11 cellular contexts compared by ENCODE assay signal in the genomic region with DNA sequence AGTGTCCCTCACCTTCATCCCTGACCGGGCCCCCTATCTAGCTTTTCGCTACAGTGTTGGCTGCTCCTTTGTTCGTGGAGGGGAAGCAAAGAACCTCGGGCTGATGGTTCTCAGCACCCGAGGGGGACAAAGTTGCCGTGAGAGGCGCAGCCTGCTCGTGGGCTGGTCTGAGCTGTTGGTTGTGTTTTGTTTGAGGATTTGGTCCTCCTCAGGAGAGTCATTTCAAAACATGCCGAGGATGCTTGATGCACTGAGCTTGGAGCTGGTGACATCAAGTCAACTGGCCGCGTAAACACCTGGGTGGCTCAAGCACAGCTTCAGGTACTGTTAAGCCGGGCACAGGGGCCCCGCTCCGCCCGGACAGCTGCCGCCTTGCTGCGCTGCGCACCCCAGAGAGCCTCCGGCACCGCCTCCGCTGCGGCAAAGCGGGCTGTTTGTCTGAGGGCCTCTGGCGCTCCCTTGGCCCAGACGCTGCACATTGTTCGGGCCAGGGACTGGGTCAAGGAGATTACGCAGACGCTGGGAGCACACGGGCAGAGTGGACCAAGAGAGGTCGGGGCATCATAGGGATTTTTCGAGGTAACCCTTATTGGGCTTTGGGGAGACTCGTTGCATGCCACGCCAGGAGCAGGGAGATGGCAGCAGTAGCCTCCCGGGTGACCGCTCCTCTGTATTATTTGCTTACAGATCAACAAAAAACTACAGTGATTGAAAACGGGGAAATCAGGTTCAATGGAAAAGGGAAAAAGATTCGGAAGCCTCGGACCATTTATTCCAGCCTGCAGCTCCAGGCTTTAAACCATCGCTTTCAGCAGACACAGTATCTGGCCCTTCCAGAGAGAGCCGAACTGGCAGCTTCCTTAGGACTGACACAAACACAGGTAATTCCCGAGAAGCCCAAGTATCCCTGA. TPM values are rescaled to one million over a fixed set of nuclear protein-coding genes. Genes with fewer than 3 reads are reported as not detected.
DNase-seq lines count a peak whose midpoint lies in the region; ATAC-seq and TF ChIP-seq lines count a peak whose summit lies in the region.
"Had no signal": no experiment of that assay in that cellular context is flagged by ENCODE, and none has a peak within 500 bp of the region (broad histone marks: within the 10 kb centered on the region; RNA-seq: fewer than 3 reads in every experiment).

No MANE protein-coding gene starts in this region.

- H3K27ac Mint-ChIP-seq in MCF 10A (ENCODE audit: low read depth, unreplicated experiment) (no peak overlapping the region), memory B cell (no peak overlapping the region), type B pancreatic cell (peak overlapping the region; percentile 90)
- no peak overlapping the region for H3K27ac Mint-ChIP-seq in activated CD4-positive, alpha-beta memory T cell treated with anti-CD3 and anti-CD28 coated beads, Interleukin-2, amount 10 ng/mL, durations not matched to agents 7 days and 5 days

- intact Hi-C loops in MCF 10A (cut with micrococcal nuclease): no loop called here
- intact Hi-C loops in mammary epithelial cell (cut with micrococcal nuclease): no loop called here
- intact Hi-C loops in adrenal gland (cut with DNase I): no loop called here

- dilution Hi-C loops in mammary epithelial cell (cut with HindIII; ENCODE audit: low sequenced_read_pairs): no loop called here

- WGBS in mammary epithelial cell (ENCODE audit: low coverage, missing lambda C conversion rate): 85% methylated on average over 26 of the region's 41 CpGs
- 27 to 38% (median 34%) methylated on average over 31 to 41 of the region's 41 CpGs for WGBS in adrenal gland, 4 donors

- H3K4me1 Mint-ChIP-seq in MCF 10A (ENCODE audit: insufficient read depth, unreplicated experiment) (no peaks in the 10 kb centered on the region), memory B cell (peaks cover 4% of the 10 kb centered on the region), type B pancreatic cell (ENCODE audit: unreplicated experiment) (peaks cover 9% of the 10 kb centered on the region)
- peaks cover 9% of the 10 kb centered on the region for H3K4me1 Mint-ChIP-seq in activated CD4-positive, alpha-beta memory T cell treated with anti-CD3 and anti-CD28 coated beads, Interleukin-2, amount 10 ng/mL, durations not matched to agents 7 days and 5 days

- POLR2A ChIA-PET in MCF 10A (lab: Yijun Ruan, JAX): no interaction called here
- POLR2A ChIA-PET in activated CD4-positive, alpha-beta memory T cell treated with anti-CD3 and anti-CD28 coated beads, Interleukin-2, amount 10 ng/mL, durations not matched to agents 7 days and 5 days (lab: Charles Lee): no interaction called here

- DNase-seq in MCF 10A (ENCODE audit: unreplicated experiment) (no peak), mammary epithelial cell (no peak), memory B cell (ENCODE audit: low spot score in 2 of 2) (no peak), type B pancreatic cell (ENCODE audit: extremely low spot score, unreplicated experiment) (no peak), adrenal gland (no peak), GM20000 (ENCODE audit: low spot score) (no peak)
- DNase-seq in activated CD4-positive, alpha-beta memory T cell treated with anti-CD3 and anti-CD28 coated beads, Interleukin-2, amount 10 ng/mL, durations not matched to agents 7 days and 5 days: no peak
- DNase-seq in stimulated activated naive CD4-positive, alpha-beta T cell treated with Interleukin-2 at 50 U/mL for 16 hours (lab: John Stamatoyannopoulos, UW): no peak
- DNase-seq: COR-L47, NCI-H1436, Right ventricle myocardium superior had no signal

- H3K79me2 ChIP-seq in mammary epithelial cell (ENCODE audit: insufficient read depth, low read length): no peaks in the 10 kb centered on the region

- H3K36me3 ChIP-seq in mammary epithelial cell (ENCODE audit: insufficient read depth, low read length): no peaks in the 10 kb centered on the region
- no peaks in the 10 kb centered on the region for H3K36me3 ChIP-seq in adrenal gland (replicated peaks in 1 of 2)

- no peaks in the 10 kb centered on the region for H4K20me1 ChIP-seq in mammary epithelial cell (ENCODE audit: insufficient read depth, low read length)

- H3K9me3 ChIP-seq in mammary epithelial cell (replicated peaks; ENCODE audit: insufficient read depth, low read length) (peaks cover 5% of the 10 kb centered on the region), adrenal gland (replicated peaks in 1 of 3) (no peaks in the 10 kb centered on the region)

- peaks cover 48% of the 10 kb centered on the region for H3K27me3 Mint-ChIP-seq in MCF 10A (ENCODE audit: insufficient read depth, unreplicated experiment)
- H3K27me3 Mint-ChIP-seq in activated CD4-positive, alpha-beta memory T cell treated with anti-CD3 and anti-CD28 coated beads, Interleukin-2, amount 10 ng/mL, durations not matched to agents 7 days and 5 days: peaks cover 82% of the 10 kb centered on the region
- peaks cover 30% of the 10 kb centered on the region for H3K27me3 Mint-ChIP-seq in memory B cell
- peaks cover 90% of the 10 kb centered on the region for H3K27me3 Mint-ChIP-seq in type B pancreatic cell

- H3K27me3 ChIP-seq in mammary epithelial cell (ENCODE audit: insufficient read depth, low read length): peaks cover 43% of the 10 kb centered on the region
- H3K27me3 ChIP-seq in adrenal gland: peaks cover 96% of the 10 kb centered on the region

- H3K9me3 Mint-ChIP-seq in MCF 10A (ENCODE audit: unreplicated experiment) (no peaks in the 10 kb centered on the region), memory B cell (no peaks in the 10 kb centered on the region), type B pancreatic cell (no peaks in the 10 kb centered on the region)
- peaks cover 2% of the 10 kb centered on the region for H3K9me3 Mint-ChIP-seq in activated CD4-positive, alpha-beta memory T cell treated with anti-CD3 and anti-CD28 coated beads, Interleukin-2, amount 10 ng/mL, durations not matched to agents 7 days and 5 days

- TF ChIP-seq POLR2A in adrenal gland (IDR thresholded peaks at IDR 0.05): no peak

- H3K4me1 ChIP-seq in mammary epithelial cell (ENCODE audit: insufficient read depth, low read length) (peaks cover 7% of the 10 kb centered on the region), adrenal gland (replicated peaks in 1 of 2) (peaks cover 0 to 11% of the 10 kb centered on the region in 2 donors)

- H3K36me3 Mint-ChIP-seq in MCF 10A (ENCODE audit: insufficient read depth, unreplicated experiment): no peaks in the 10 kb centered on the region
- H3K36me3 Mint-ChIP-seq in activated CD4-positive, alpha-beta memory T cell treated with anti-CD3 and anti-CD28 coated beads, Interleukin-2, amount 10 ng/mL, durations not matched to agents 7 days and 5 days (ENCODE audit: low read depth): peaks cover 4% of the 10 kb centered on the region
- H3K36me3 Mint-ChIP-seq in memory B cell: no peaks in the 10 kb centered on the region
- H3K36me3 Mint-ChIP-seq in type B pancreatic cell: peaks cover 19% of the 10 kb centered on the region

- BruUV-seq in MCF 10A (replicated peaks; lab: Mats Ljungman, UMichigan): no TSS peak
- BruUV-seq in mammary epithelial cell (replicated peaks; lab: Mats Ljungman, UMichigan): no TSS peak

- no peak overlapping the region for H3K4me2 ChIP-seq in mammary epithelial cell (ENCODE audit: insufficient read depth, low read depth, low read length)

- no peak overlapping the region for H2AFZ ChIP-seq in mammary epithelial cell (ENCODE audit: low read depth, low read length)

- H3K4me3 Mint-ChIP-seq in MCF 10A (ENCODE audit: unreplicated experiment) (peak overlapping the region; percentile 77), memory B cell (peak overlapping the region; percentile 77), type B pancreatic cell (peak overlapping the region; percentile 91)
- peak overlapping the region; percentile 30 for H3K4me3 Mint-ChIP-seq in activated CD4-positive, alpha-beta memory T cell treated with anti-CD3 and anti-CD28 coated beads, Interleukin-2, amount 10 ng/mL, durations not matched to agents 7 days and 5 days

- CTCF ChIA-PET in MCF 10A (lab: Yijun Ruan, JAX): interaction anchor here (0.6 to 1.0 kb wide), 2 partner anchors 21 to 480 kb away, joined by 3 read pairs; no protein-coding TSS in a partner anchor
- CTCF ChIA-PET in mammary epithelial cell (lab: Charles Lee; ENCODE audit: low non-redundant PET): no interaction called here
- CTCF ChIA-PET in activated CD4-positive, alpha-beta memory T cell treated with anti-CD3 and anti-CD28 coated beads, Interleukin-2, amount 10 ng/mL, durations not matched to agents 7 days and 5 days (lab: Charles Lee): no interaction called here

- in situ Hi-C loops in mammary epithelial cell (cut with MboI; ENCODE audit: low sequenced_read_pairs in 2 of 2): no loop called here

- TF ChIP-seq CTCF in MCF 10A (IDR thresholded peaks at IDR 0.05; ENCODE audit: unreplicated experiment) (no peak), mammary epithelial cell (conservative IDR thresholded peaks at IDR 0.05 in 1 of 2, IDR thresholded peaks at IDR 0.05 in 1 of 2; ENCODE audit: extremely low read depth in 1 of 2, insufficient read depth in 1 of 2, low read depth in 1 of 2, low read length in 2 of 2) (no peak), type B pancreatic cell (conservative IDR thresholded peaks at IDR 0.05) (no peak), adrenal gland (IDR thresholded peaks at IDR 0.05) (no peak), GM20000 (IDR thresholded peaks at IDR 0.05; ENCODE audit: extremely low read depth, missing control alignments) (no peak)

- no peak for ATAC-seq in memory B cell (ENCODE audit: low read depth)

- H3K9ac ChIP-seq in mammary epithelial cell (ENCODE audit: insufficient read depth, low read length): no peak overlapping the region

- H3K4me3 ChIP-seq in mammary epithelial cell (replicated peaks in 1 of 3; ENCODE audit: insufficient read depth in 1 of 3, low read depth in 2 of 3, low read length in 3 of 3): no peak overlapping the region
- no peak overlapping the region for H3K4me3 ChIP-seq in adrenal gland

- H3K27ac ChIP-seq in mammary epithelial cell (ENCODE audit: insufficient read depth, low read depth, low read length) (no peak overlapping the region), adrenal gland (no peak overlapping the region)

RNA-seq across cellular contexts. Expression of gene DLX6, which starts 1.9 kb away (rescaled TPM):
- total RNA-seq in MCF 10A (2022) (not detected in 2 replicates), mammary epithelial cell (not detected), type B pancreatic cell (ENCODE audit: low replicate concordance) (3.5 and 25.5 TPM in 2 replicates), adrenal gland (under 1 TPM in 2 of 8 donors, not detected in 6; 0.15 to 0.41 TPM)
- polyA plus RNA-seq in mammary epithelial cell (not detected), adrenal gland (not detected)
- polyA minus RNA-seq in mammary epithelial cell: not detected
- total RNA-seq in activated CD4-positive, alpha-beta memory T cell treated with anti-CD3 and anti-CD28 coated beads, Interleukin-2, amount 10 ng/mL, durations not matched to agents 7 days and 5 days: not detected
- total RNA-seq: Right ventricle myocardium superior had no signal

RNA-seq across cellular contexts. Expression of gene DLX5, which starts 17.4 kb away (rescaled TPM):
- total RNA-seq in MCF 10A (2022) (not detected in 2 replicates), mammary epithelial cell (under 1 TPM; 0.21 to 0.33 TPM), type B pancreatic cell (ENCODE audit: low replicate concordance) (21.0 and 37.9 TPM in 2 replicates), adrenal gland (under 1 TPM in 3 of 8 donors, not detected in 5; 0.14 to 0.55 (median 0.44) TPM)
- polyA plus RNA-seq in mammary epithelial cell (0.07 TPM), adrenal gland (under 1 TPM; 0.15 to 0.30 (median 0.24) TPM)
- not detected for polyA minus RNA-seq in mammary epithelial cell
- not detected for total RNA-seq in activated CD4-positive, alpha-beta memory T cell treated with anti-CD3 and anti-CD28 coated beads, Interleukin-2, amount 10 ng/mL, durations not matched to agents 7 days and 5 days
- total RNA-seq: Right ventricle myocardium superior had no signal

Comparison
In these comparisons a context has a peak if more than half of its experiments do, and no peak if none do; other contexts are left out.
1. H3K4me3 Mint-ChIP-seq: peak in every context shown above with its lines; median percentile 91 in type B pancreatic cell; 77 in MCF 10A; 77 in memory B cell; 30 in activated CD4-positive, alpha-beta memory T cell treated with anti-CD3 and anti-CD28 coated beads, Interleukin-2, amount 10 ng/mL, durations not matched to agents 7 days and 5 days.
2. RNA of gene DLX5, which starts 17.4 kb away (total RNA-seq): 21.0 to 37.9 TPM in type B pancreatic cell; 0.21 to 0.33 TPM in mammary epithelial cell, 0.14 to 0.55 TPM in adrenal gland, not detected in MCF 10A and not detected in activated CD4-positive, alpha-beta memory T cell treated with anti-CD3 and anti-CD28 coated beads, Interleukin-2, amount 10 ng/mL, durations not matched to agents 7 days and 5 days; every median in the first group is over 10 times any median in the second.